ENCODE assay signal across 1 cellular context in genomic region chr19:52188822-52189744, GRCh38.
TF ChIP-seq lines count a peak whose summit lies in the region.

No MANE protein-coding gene starts in this region.

TF ChIP-seq in HepG2, 621 proteins besides CTCF, POLR2A, EP300 and RAD21 (continued from another document):
- TF ChIP-seq ZNF318 (CRISPR knock-in tag; IDR thresholded peaks at IDR 0.05) (no peak), GFI1 (CRISPR knock-in tag; IDR thresholded peaks at IDR 0.05; ENCODE audit: borderline replicate concordance) (0 out of 2 replicates have a peak, but pooled peaks have one; percentile 53), EEA1 (CRISPR knock-in tag; IDR thresholded peaks at IDR 0.05; ENCODE audit: borderline replicate concordance) (no peak), NRL (CRISPR knock-in tag; IDR thresholded peaks at IDR 0.05; ENCODE audit: borderline replicate concordance) (0 out of 2 replicates have a peak, but pooled peaks have one; percentile 23), E2F2 (CRISPR knock-in tag; IDR thresholded peaks at IDR 0.05; ENCODE audit: borderline replicate concordance) (no peak), HNF4A (CRISPR knock-in tag; IDR thresholded peaks at IDR 0.05) (no peak), PHF21A (CRISPR knock-in tag; IDR thresholded peaks at IDR 0.05) (peak; percentile 72), PHF8 (CRISPR knock-in tag; IDR thresholded peaks at IDR 0.05) (0 out of 2 replicates have a peak, but pooled peaks have one; percentile 48), ARID2 (CRISPR knock-in tag; IDR thresholded peaks at IDR 0.05; ENCODE audit: borderline replicate concordance) (no peak), BORCS8-MEF2B (CRISPR knock-in tag; IDR thresholded peaks at IDR 0.05) (no peak), POLR2G (IDR thresholded peaks at IDR 0.05; ENCODE audit: low read depth, low read length) (peak; percentile 91), ZNF574 (CRISPR knock-in tag; IDR thresholded peaks at IDR 0.05) (peak; percentile 24; the same call in 1 of the 2 replicates), ZNF136 (CRISPR knock-in tag; IDR thresholded peaks at IDR 0.05; ENCODE audit: low read depth) (0 out of 2 replicates have a peak, but pooled peaks have one; percentile 2), CREB1 (IDR thresholded peaks at IDR 0.05) (peak; percentile 77), CREB1 (CRISPR knock-in tag; IDR thresholded peaks at IDR 0.05) (no peak), DRAP1 (CRISPR knock-in tag; IDR thresholded peaks at IDR 0.05) (peak; percentile 64; the same call in 1 of the 2 replicates), DMAP1 (CRISPR knock-in tag; IDR thresholded peaks at IDR 0.05) (0 out of 2 replicates have a peak, but pooled peaks have one; percentile 13), YEATS4 (CRISPR knock-in tag; IDR thresholded peaks at IDR 0.05; ENCODE audit: borderline replicate concordance) (0 out of 2 replicates have a peak, but pooled peaks have one; percentile 7), ZNF747 (CRISPR knock-in tag; IDR thresholded peaks at IDR 0.05; ENCODE audit: borderline replicate concordance) (0 out of 2 replicates have a peak, but pooled peaks have one; percentile 7), EED (CRISPR knock-in tag; IDR thresholded peaks at IDR 0.05) (no peak), THRA (CRISPR knock-in tag; IDR thresholded peaks at IDR 0.05; ENCODE audit: borderline replicate concordance) (no peak)
- TF ChIP-seq, protein P1, sequence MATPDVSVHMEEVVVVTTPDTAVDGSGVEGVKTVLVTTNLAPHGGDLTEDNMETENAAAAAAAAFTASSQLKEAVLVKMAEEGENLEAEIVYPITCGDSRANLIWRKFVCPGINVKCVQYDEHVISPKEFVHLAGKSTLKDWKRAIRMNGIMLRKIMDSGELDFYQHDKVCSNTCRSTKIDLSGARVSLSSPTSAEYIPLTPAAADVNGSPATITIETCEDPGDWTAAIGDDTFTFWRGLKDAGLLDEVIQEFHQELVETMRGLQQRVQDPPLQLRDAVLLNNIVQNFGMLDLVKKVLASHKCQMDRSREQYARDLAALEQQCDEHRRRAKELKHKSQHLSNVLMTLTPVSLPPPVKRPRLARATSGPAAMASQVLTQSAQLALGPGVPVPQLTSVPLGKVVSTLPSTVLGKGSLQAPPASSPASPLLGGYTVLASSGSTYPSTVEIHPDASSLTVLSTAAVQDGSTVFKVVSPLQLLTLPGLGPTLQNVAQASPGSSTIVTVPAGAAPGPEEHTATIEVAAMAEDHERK (CRISPR knock-in tag; IDR thresholded peaks at IDR 0.05; ENCODE audit: low read depth) = 0 out of 2 replicates have a peak, but pooled peaks have one; percentile 6
- TF ChIP-seq, protein P2, sequence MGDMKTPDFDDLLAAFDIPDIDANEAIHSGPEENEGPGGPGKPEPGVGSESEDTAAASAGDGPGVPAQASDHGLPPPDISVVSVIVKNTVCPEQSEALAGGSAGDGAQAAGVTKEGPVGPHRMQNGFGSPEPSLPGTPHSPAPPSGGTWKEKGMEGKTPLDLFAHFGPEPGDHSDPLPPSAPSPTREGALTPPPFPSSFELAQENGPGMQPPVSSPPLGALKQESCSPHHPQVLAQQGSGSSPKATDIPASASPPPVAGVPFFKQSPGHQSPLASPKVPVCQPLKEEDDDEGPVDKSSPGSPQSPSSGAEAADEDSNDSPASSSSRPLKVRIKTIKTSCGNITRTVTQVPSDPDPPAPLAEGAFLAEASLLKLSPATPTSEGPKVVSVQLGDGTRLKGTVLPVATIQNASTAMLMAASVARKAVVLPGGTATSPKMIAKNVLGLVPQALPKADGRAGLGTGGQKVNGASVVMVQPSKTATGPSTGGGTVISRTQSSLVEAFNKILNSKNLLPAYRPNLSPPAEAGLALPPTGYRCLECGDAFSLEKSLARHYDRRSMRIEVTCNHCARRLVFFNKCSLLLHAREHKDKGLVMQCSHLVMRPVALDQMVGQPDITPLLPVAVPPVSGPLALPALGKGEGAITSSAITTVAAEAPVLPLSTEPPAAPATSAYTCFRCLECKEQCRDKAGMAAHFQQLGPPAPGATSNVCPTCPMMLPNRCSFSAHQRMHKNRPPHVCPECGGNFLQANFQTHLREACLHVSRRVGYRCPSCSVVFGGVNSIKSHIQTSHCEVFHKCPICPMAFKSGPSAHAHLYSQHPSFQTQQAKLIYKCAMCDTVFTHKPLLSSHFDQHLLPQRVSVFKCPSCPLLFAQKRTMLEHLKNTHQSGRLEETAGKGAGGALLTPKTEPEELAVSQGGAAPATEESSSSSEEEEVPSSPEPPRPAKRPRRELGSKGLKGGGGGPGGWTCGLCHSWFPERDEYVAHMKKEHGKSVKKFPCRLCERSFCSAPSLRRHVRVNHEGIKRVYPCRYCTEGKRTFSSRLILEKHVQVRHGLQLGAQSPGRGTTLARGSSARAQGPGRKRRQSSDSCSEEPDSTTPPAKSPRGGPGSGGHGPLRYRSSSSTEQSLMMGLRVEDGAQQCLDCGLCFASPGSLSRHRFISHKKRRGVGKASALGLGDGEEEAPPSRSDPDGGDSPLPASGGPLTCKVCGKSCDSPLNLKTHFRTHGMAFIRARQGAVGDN (CRISPR knock-in tag; IDR thresholded peaks at IDR 0.05) = peak; percentile 36; the same call in 1 of the 2 replicates
- TF ChIP-seq, protein P3, sequence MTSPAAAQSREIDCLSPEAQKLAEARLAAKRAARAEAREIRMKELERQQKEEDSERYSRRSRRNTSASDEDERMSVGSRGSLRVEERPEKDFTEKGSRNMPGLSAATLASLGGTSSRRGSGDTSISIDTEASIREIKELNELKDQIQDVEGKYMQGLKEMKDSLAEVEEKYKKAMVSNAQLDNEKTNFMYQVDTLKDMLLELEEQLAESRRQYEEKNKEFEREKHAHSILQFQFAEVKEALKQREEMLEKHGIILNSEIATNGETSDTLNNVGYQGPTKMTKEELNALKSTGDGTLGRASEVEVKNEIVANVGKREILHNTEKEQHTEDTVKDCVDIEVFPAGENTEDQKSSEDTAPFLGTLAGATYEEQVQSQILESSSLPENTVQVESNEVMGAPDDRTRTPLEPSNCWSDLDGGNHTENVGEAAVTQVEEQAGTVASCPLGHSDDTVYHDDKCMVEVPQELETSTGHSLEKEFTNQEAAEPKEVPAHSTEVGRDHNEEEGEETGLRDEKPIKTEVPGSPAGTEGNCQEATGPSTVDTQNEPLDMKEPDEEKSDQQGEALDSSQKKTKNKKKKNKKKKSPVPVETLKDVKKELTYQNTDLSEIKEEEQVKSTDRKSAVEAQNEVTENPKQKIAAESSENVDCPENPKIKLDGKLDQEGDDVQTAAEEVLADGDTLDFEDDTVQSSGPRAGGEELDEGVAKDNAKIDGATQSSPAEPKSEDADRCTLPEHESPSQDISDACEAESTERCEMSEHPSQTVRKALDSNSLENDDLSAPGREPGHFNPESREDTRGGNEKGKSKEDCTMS (CRISPR knock-in tag; conservative IDR thresholded peaks at IDR 0.05) = no peak
TF ChIP-seq in HepG2: peak in this region for 43.
